2 cellular contexts compared by ENCODE assay signal in genomic region chr7:159137906-159138305, GRCh38.
TF ChIP-seq lines count a peak whose summit lies in the region.

No MANE protein-coding gene starts in this region.

TF ChIP-seq in HCT116, 20 proteins besides CTCF, POLR2A, EP300 and RAD21:
- TF ChIP-seq CBX3 (IDR thresholded peaks at IDR 0.05; ENCODE audit: low read depth) = no peak
- no peak for TF ChIP-seq SIN3A (IDR thresholded peaks at IDR 0.05; ENCODE audit: low read depth)
- no peak for TF ChIP-seq EZH2phosphoT487 (IDR thresholded peaks at IDR 0.05; ENCODE audit: borderline replicate concordance)
- no peak for TF ChIP-seq ATF3 (IDR thresholded peaks at IDR 0.05)
- TF ChIP-seq TCF7L2 (IDR thresholded peaks at IDR 0.05; ENCODE audit: borderline replicate concordance, extremely low read depth, insufficient read depth, insufficient read length) = no peak
- TF ChIP-seq ZFX (IDR thresholded peaks at IDR 0.05) = no peak
- no peak for TF ChIP-seq JUND (IDR thresholded peaks at IDR 0.05)
- no peak for TF ChIP-seq REST (IDR thresholded peaks at IDR 0.05; ENCODE audit: low read depth)
- no peak for TF ChIP-seq CEBPB (IDR thresholded peaks at IDR 0.05; ENCODE audit: low read depth)
- TF ChIP-seq SP1 (IDR thresholded peaks at IDR 0.05; ENCODE audit: low read depth) = no peak
- TF ChIP-seq MAX (IDR thresholded peaks at IDR 0.05) = no peak
- no peak for TF ChIP-seq POLR2AphosphoS5 (IDR thresholded peaks at IDR 0.05; ENCODE audit: low read depth, low read length)
- no peak for TF ChIP-seq ZNF274 (IDR thresholded peaks at IDR 0.05; ENCODE audit: low read depth, low read length)
- no peak for TF ChIP-seq SRF (IDR thresholded peaks at IDR 0.05; ENCODE audit: low read depth)
- no peak for TF ChIP-seq ELF1 (IDR thresholded peaks at IDR 0.05; ENCODE audit: borderline replicate concordance, low read depth)
- no peak for TF ChIP-seq FOSL1 (IDR thresholded peaks at IDR 0.05; ENCODE audit: low read depth)
- TF ChIP-seq, protein P1, sequence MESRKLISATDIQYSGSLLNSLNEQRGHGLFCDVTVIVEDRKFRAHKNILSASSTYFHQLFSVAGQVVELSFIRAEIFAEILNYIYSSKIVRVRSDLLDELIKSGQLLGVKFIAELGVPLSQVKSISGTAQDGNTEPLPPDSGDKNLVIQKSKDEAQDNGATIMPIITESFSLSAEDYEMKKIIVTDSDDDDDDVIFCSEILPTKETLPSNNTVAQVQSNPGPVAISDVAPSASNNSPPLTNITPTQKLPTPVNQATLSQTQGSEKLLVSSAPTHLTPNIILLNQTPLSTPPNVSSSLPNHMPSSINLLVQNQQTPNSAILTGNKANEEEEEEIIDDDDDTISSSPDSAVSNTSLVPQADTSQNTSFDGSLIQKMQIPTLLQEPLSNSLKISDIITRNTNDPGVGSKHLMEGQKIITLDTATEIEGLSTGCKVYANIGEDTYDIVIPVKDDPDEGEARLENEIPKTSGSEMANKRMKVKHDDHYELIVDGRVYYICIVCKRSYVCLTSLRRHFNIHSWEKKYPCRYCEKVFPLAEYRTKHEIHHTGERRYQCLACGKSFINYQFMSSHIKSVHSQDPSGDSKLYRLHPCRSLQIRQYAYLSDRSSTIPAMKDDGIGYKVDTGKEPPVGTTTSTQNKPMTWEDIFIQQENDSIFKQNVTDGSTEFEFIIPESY (IDR thresholded peaks at IDR 0.05; ENCODE audit: extremely low read depth, insufficient replicate concordance, low read length) = no peak
- no peak for TF ChIP-seq EGR1 (IDR thresholded peaks at IDR 0.05; ENCODE audit: low read depth)
- TF ChIP-seq YY1 (IDR thresholded peaks at IDR 0.05; ENCODE audit: extremely low read depth, insufficient replicate concordance, low read depth, low read length) = no peak

TF ChIP-seq in H1, 55 proteins besides CTCF, POLR2A, EP300 and RAD21:
- TF ChIP-seq CBX5 (IDR thresholded peaks at IDR 0.05; ENCODE audit: low read depth, low read length) (no peak), CHD7 (IDR thresholded peaks at IDR 0.05; ENCODE audit: insufficient replicate concordance, low read length) (no peak), BRCA1 (IDR thresholded peaks at IDR 0.05; ENCODE audit: low read depth, low read length) (no peak), SP4 (IDR thresholded peaks at IDR 0.05; ENCODE audit: low read length) (no peak)
